17 cellular contexts compared by ENCODE assay signal in the genomic region with DNA sequence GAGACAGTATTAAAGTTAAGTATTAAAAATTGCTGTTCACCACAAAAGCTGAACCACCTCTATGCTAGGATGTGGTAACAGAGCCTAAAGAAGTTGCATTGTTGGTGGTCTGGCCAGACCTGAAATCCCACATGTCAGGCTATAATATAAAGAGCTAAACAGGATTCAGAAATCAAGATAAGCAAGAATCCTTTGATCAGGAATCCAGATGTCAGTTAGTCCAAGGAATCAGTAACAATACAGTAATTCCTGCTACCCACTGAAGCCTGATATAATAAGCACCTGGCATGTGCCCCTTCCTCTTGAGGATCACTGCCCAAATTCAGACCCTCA.
"Had no signal": no experiment of that assay in that cellular context is flagged by ENCODE, and none has a peak within 500 bp of the region (broad histone marks: within the 10 kb centered on the region; RNA-seq: fewer than 3 reads in every experiment).

No MANE protein-coding gene starts in this region.

- H3K27ac ChIP-seq: brain microvascular endothelial cell, ovary, sigmoid colon, spleen, suprapubic skin had no signal

- H3K4me3 ChIP-seq: ovary, sigmoid colon, spleen, suprapubic skin had no signal

- ATAC-seq: activated CD8-positive, alpha-beta T cell treated with anti-CD3 and anti-CD28 coated beads, Interleukin-2, amount 10 ng/mL, durations not matched to agents 7 days and 5 days; activated naive CD4-positive, alpha-beta T cell treated with anti-CD3 and anti-CD28 coated beads, Interleukin-2, amount 50 U/mL, for 72 hours; T-helper 17 cell had no signal

- H3K4me1 ChIP-seq: sigmoid colon had no signal

- H3K9me3 ChIP-seq: ovary, sigmoid colon, spleen, suprapubic skin had no signal

- H3K36me3 ChIP-seq: brain microvascular endothelial cell, ovary, sigmoid colon, spleen, suprapubic skin had no signal

- H3K27me3 ChIP-seq: brain microvascular endothelial cell, ovary, sigmoid colon, spleen, suprapubic skin had no signal

- DNase-seq: activated CD4-positive, alpha-beta T cell treated with anti-CD3 and anti-CD28 coated beads, Interleukin-2, amount 10 ng/mL, durations not matched to agents 24 days and 14 days; activated CD4-positive, CD25-positive, alpha-beta regulatory T cell; activated CD8-positive, alpha-beta memory T cell treated with anti-CD3 and anti-CD28 coated beads, Interleukin-2, amount 50 U/mL, for 4 hours; activated CD8-positive, alpha-beta T cell treated with anti-CD3 and anti-CD28 coated beads, Interleukin-2, amount 10 ng/mL, durations not matched to agents 7 days and 5 days; activated gamma-delta T cell; activated T-cell treated with anti-CD3 and anti-CD28 coated beads, Interleukin-2, amount 50 U/mL, for 48 hours; amygdala; brain microvascular endothelial cell; effector memory CD4-positive, alpha-beta T cell; foreskin fibroblast; immature natural killer cell; ovary; sigmoid colon; spleen; T-helper 17 cell had no signal
